Comparison of ENCODE assay signal across 20 cellular contexts in genomic region chr2:10568721-10569432, GRCh38.
A peak's percentile ranks its signal among the peaks of the same experiment; 100 is the strongest.
DNase-seq lines count a peak whose midpoint lies in the region; ATAC-seq, FAIRE-seq and TF ChIP-seq lines count a peak whose summit lies in the region.
"Had no signal": no experiment of that assay in that cellular context is flagged by ENCODE, and none has a peak within 500 bp of the region (broad histone marks: within the 10 kb centered on the region; RNA-seq: fewer than 3 reads in every experiment).

No MANE protein-coding gene starts in this region.

- H3K36me3 ChIP-seq in astrocyte (ENCODE audit: insufficient read depth, low read length) (peaks cover 15% of the 10 kb centered on the region), kidney (ENCODE audit: control insufficient read depth in 1 of 2, insufficient read depth in 2 of 2, low read length in 2 of 2) (peaks cover 2 to 12% of the 10 kb centered on the region in 2 donors)

- H3K4me1 Mint-ChIP-seq in astrocyte (ENCODE audit: low read depth, unreplicated experiment) (peaks cover 10% of the 10 kb centered on the region), mesothelial cell of epicardium (peaks cover 9% of the 10 kb centered on the region)

- FAIRE-seq in astrocyte (lab: Jason Lieb, UNC), result no peak
- no peak for FAIRE-seq in kidney (lab: Jason Lieb, UNC)
- FAIRE-seq: A204.1, H1 had no signal

- ATAC-seq in HG03097 (IDR thresholded peaks at IDR 0.05; ENCODE audit: low FRiP score, unreplicated experiment), result no peak
- no peak for ATAC-seq in GM21529 (IDR thresholded peaks at IDR 0.05; ENCODE audit: unreplicated experiment)

- H3K4me2 ChIP-seq in astrocyte (ENCODE audit: low read length), result no peak overlapping the region

- H3K27ac Mint-ChIP-seq in astrocyte (ENCODE audit: unreplicated experiment), result no peak overlapping the region
- H3K27ac Mint-ChIP-seq in mesothelial cell of epicardium, result peak overlapping the region; percentile 37
- H3K27ac Mint-ChIP-seq: HFFc6 had no signal

- H3K9me3 ChIP-seq in astrocyte (ENCODE audit: insufficient read depth, low read depth, low read length), result no peaks in the 10 kb centered on the region
- no peaks in the 10 kb centered on the region for H3K9me3 ChIP-seq in kidney (ENCODE audit: control insufficient read depth in 1 of 2, low read length in 2 of 2)
- H3K9me3 ChIP-seq: SJSA1 had no signal

- H2AFZ ChIP-seq in astrocyte (ENCODE audit: low read depth, low read length), result no peak overlapping the region

- no peaks in the 10 kb centered on the region for H3K79me2 ChIP-seq in astrocyte (ENCODE audit: insufficient read depth, low read length)

- H3K9ac ChIP-seq in astrocyte (ENCODE audit: low read length) (peak overlapping the region; percentile 22), kidney (ENCODE audit: low read length in 2 of 2) (no peak overlapping the region)

- H3K4me3 Mint-ChIP-seq in astrocyte (ENCODE audit: unreplicated experiment) (no peak overlapping the region), mesothelial cell of epicardium (no peak overlapping the region)
- H3K4me3 Mint-ChIP-seq: HFFc6 had no signal

- H3K27me3 Mint-ChIP-seq in astrocyte (ENCODE audit: low read depth, unreplicated experiment) (no peaks in the 10 kb centered on the region), mesothelial cell of epicardium (ENCODE audit: low read depth) (no peaks in the 10 kb centered on the region)

- TF ChIP-seq CTCF in astrocyte (IDR thresholded peaks at IDR 0.05; ENCODE audit: insufficient read depth, low read depth, low read length), result no peak
- no peak for TF ChIP-seq CTCF in mesothelial cell of epicardium (IDR thresholded peaks at IDR 0.05; ENCODE audit: unreplicated experiment)
- TF ChIP-seq CTCF in kidney (IDR thresholded peaks at IDR 0.05; ENCODE audit: borderline replicate concordance, extremely low read depth, insufficient read depth), result no peak

- H4K20me1 ChIP-seq in astrocyte (ENCODE audit: insufficient read depth, low read length), result no peaks in the 10 kb centered on the region

- intact Hi-C loops in kidney (cut with DNase I), result no loop called here

- H3K27ac ChIP-seq in astrocyte (ENCODE audit: low read depth, low read length), result peak overlapping the region; percentile 13
- no peak overlapping the region for H3K27ac ChIP-seq in kidney (ENCODE audit: low read depth in 2 of 2, low read length in 2 of 2)
- H3K27ac ChIP-seq: SJSA1 had no signal

- H3K4me3 ChIP-seq in astrocyte (ENCODE audit: insufficient read depth, low read depth, low read length), result no peak overlapping the region
- H3K4me3 ChIP-seq in kidney (ENCODE audit: low read length in 2 of 2), result no peak overlapping the region
- H3K4me3 ChIP-seq: SJSA1 had no signal

- H3K9me3 Mint-ChIP-seq in astrocyte (ENCODE audit: unreplicated experiment), result no peaks in the 10 kb centered on the region
- H3K9me3 Mint-ChIP-seq in mesothelial cell of epicardium, result peaks cover 4% of the 10 kb centered on the region
- H3K9me3 Mint-ChIP-seq: HFFc6 had no signal

- no peaks in the 10 kb centered on the region for H3K27me3 ChIP-seq in astrocyte (ENCODE audit: insufficient read depth, low read length)
- H3K27me3 ChIP-seq: SJSA1 had no signal

- peak; percentile 24 for DNase-seq in activated CD8-positive, alpha-beta memory T cell treated with anti-CD3 and anti-CD28 coated beads for 24 hours
- DNase-seq in activated CD8-positive, alpha-beta memory T cell treated with anti-CD3 and anti-CD28 coated beads, Interleukin-2, amount 50 U/mL, for 48 hours, result no peak
- no peak for DNase-seq in astrocyte (ENCODE audit: low read depth)
- no peak for DNase-seq in mesothelial cell of epicardium (ENCODE audit: low spot score in 2 of 2, unreplicated experiment in 2 of 2)
- no peak for DNase-seq in kidney
- DNase-seq in SIG-M5 (lab: John Stamatoyannopoulos, UW), result no peak
- DNase-seq: Calu3, GF-D8, HFFc6, KG1, NCI-H1092, NCI-H2107, NCI-H226, NCI-H526 treated with DMSO at 0.1 percent for 48 hours, RPMI8226 had no signal

- H3K36me3 Mint-ChIP-seq in astrocyte (ENCODE audit: low read depth, unreplicated experiment), result peaks cover 15% of the 10 kb centered on the region
- H3K36me3 Mint-ChIP-seq in mesothelial cell of epicardium, result peaks cover 41% of the 10 kb centered on the region

- H3K4me1 ChIP-seq in astrocyte (ENCODE audit: insufficient read depth, low read length) (peaks cover 8% of the 10 kb centered on the region), kidney (ENCODE audit: control insufficient read depth in 1 of 2, insufficient read depth in 1 of 2, low read depth in 1 of 2, low read length in 2 of 2) (peaks cover 2 to 8% of the 10 kb centered on the region in 2 donors)
- H3K4me1 ChIP-seq: SJSA1 had no signal
